17 cellular contexts compared by ENCODE assay signal in the genomic region with DNA sequence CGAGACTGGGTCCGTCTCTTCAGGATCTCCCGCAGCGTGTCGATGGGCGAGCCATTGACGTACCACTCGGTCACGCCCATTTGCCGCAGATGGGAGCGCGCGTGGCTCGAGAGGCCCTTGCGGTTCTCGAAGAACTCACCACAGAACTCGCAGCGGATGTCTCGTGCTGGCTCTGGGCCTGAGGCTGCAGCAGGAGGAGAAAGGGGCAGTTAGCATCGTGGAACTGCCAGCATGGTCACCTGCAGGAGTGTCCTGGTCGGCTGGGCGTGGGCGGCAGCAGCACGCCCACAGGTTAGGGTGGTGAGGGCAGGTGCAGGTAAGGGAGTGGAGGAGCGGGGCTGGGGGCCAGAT. TPM values are rescaled to one million over a fixed set of nuclear protein-coding genes. Genes with fewer than 3 reads are reported as not detected.
"Had no signal": no experiment of that assay in that cellular context is flagged by ENCODE, and none has a peak within 500 bp of the region (broad histone marks: within the 10 kb centered on the region; RNA-seq: fewer than 3 reads in every experiment).

No MANE protein-coding gene starts in this region.

- H3K27me3 Mint-ChIP-seq: activated T-helper 17 cell treated with anti-CD3 and anti-CD28 coated beads, Interleukin-2, amount 50 U/mL, for 72 hours; stimulated activated naive B cell treated with anti-CD40 and anti-IgM and Interleukin-4, amounts not matched to agents 10 μg/mL and 1 μg/mL and 100 μg/mL, for 72 hours; T-cell had no signal

- DNase-seq: activated CD4-positive, alpha-beta T cell treated with anti-CD3 and anti-CD28 coated beads, Interleukin-2, amount 50 U/mL, for 1 hour; activated CD8-positive, alpha-beta memory T cell treated with anti-CD3 and anti-CD28 coated beads for 24 hours; activated naive CD4-positive, alpha-beta T cell treated with Interleukin-2 at 50 U/mL for 16 hours; dorsolateral prefrontal cortex; endodermal cell; retina; SK-N-SH; stimulated activated CD4-positive, alpha-beta T cell treated with anti-CD3 and anti-CD28 coated beads, Interleukin-2, amount 100 ng/mL, for 48 hours; stimulated activated naive B cell treated with anti-CD40 and anti-IgM and Interleukin-4, amounts not matched to agents 10 μg/mL and 1 μg/mL and 100 μg/mL, for 72 hours; T-cell; T1000; transverse colon had no signal

- H3K4me3 ChIP-seq: cardiac muscle cell, dorsolateral prefrontal cortex, transverse colon had no signal

- H3K27me3 ChIP-seq: cardiac muscle cell, dorsolateral prefrontal cortex, transverse colon had no signal

- H3K9me3 Mint-ChIP-seq: activated T-helper 17 cell treated with anti-CD3 and anti-CD28 coated beads, Interleukin-2, amount 50 U/mL, for 72 hours; T-cell had no signal

- FAIRE-seq: islet of Langerhans had no signal

- H3K9me3 ChIP-seq: SK-N-SH, transverse colon had no signal

- H3K27ac Mint-ChIP-seq: activated T-helper 17 cell treated with anti-CD3 and anti-CD28 coated beads, Interleukin-2, amount 50 U/mL, for 72 hours; endodermal cell; T-cell had no signal

- H3K4me3 Mint-ChIP-seq: activated T-helper 17 cell treated with anti-CD3 and anti-CD28 coated beads, Interleukin-2, amount 50 U/mL, for 72 hours; endodermal cell; stimulated activated naive B cell treated with anti-CD40 and anti-IgM and Interleukin-4, amounts not matched to agents 10 μg/mL and 1 μg/mL and 100 μg/mL, for 72 hours; T-cell had no signal

- H3K9ac ChIP-seq: SK-N-SH had no signal

- ATAC-seq: activated CD4-positive, CD25-positive, alpha-beta regulatory T cell treated with anti-CD3 and anti-CD28 coated beads, Interleukin-2, amount 50 U/mL, for 24 hours; activated T-helper 17 cell treated with anti-CD3 and anti-CD28 coated beads, Interleukin-2, amount 50 U/mL, for 72 hours; stimulated activated naive B cell treated with anti-CD40 and anti-IgM and Interleukin-4, amounts not matched to agents 10 μg/mL and 1 μg/mL and 100 μg/mL, for 72 hours; T-cell had no signal

- H3K4me2 ChIP-seq: SK-N-SH had no signal

- H3K27ac ChIP-seq: cardiac muscle cell, dorsolateral prefrontal cortex, transverse colon had no signal

RNA-seq across cellular contexts. Expression of gene RASAL3, which starts 37.0 kb away (rescaled TPM):
- total RNA-seq: cardiac muscle cell, endodermal cell had no signal
- polyA plus RNA-seq: cardiac muscle cell had no signal

RNA-seq across cellular contexts. Expression of gene PGLYRP2, which starts 52.0 kb away (rescaled TPM):
- total RNA-seq: cardiac muscle cell, endodermal cell, lung microvascular endothelial cell, transverse colon had no signal
- polyA plus RNA-seq: cardiac muscle cell, SK-N-SH had no signal
